ENCODE assay signal across 8 cellular contexts in genomic region chr1:179002552-179003345, GRCh38. TPM values are rescaled to one million over a fixed set of nuclear protein-coding genes. Genes with fewer than 3 reads are reported as not detected.
DNase-seq lines count a peak whose midpoint lies in the region; ATAC-seq, FAIRE-seq and TF ChIP-seq lines count a peak whose summit lies in the region.

No MANE protein-coding gene starts in this region.

- POLR2A ChIA-PET in HepG2 (lab: Yijun Ruan, JAX), result interaction anchor here (0.6 to 2.3 kb wide), 6 partner anchors 19 to 466 kb away, joined by 3 to 16 read pairs (median 4); partner anchors contain the start of gene SOAT1

- H3K4me2 ChIP-seq in HepG2 (ENCODE audit: low read depth, low read length), result peak overlapping the region; percentile 95

- no peaks in the 10 kb centered on the region for H4K20me1 ChIP-seq in HepG2 (ENCODE audit: insufficient read depth, low read length)

- peak overlapping the region; percentile 67 for H3K9ac ChIP-seq in HepG2 (ENCODE audit: insufficient read depth, low read depth, low read length)

- no peaks in the 10 kb centered on the region for H3K79me2 ChIP-seq in HepG2 (ENCODE audit: insufficient read depth, low read length)

- peak; percentile 96 for TF ChIP-seq RAD21 in HepG2 (CRISPR knock-in tag; IDR thresholded peaks at IDR 0.05)

- H3K27me3 ChIP-seq in HepG2 (ENCODE audit: control insufficient read depth in 1 of 2, insufficient read depth in 2 of 2, low read length in 2 of 2), result no peaks in the 10 kb centered on the region

- H2AFZ ChIP-seq in HepG2 (ENCODE audit: low read length), result peak overlapping the region; percentile 66

- BruUV-seq in HepG2 (replicated peaks; lab: Mats Ljungman, UMichigan), result no TSS peak

- no peak overlapping the region for H3K27ac ChIP-seq in HepG2 (ENCODE audit: extremely low read length, insufficient read depth, low read length)

- H3K4me1 ChIP-seq in HepG2 (ENCODE audit: insufficient read depth, low read length), result peaks cover 52% of the 10 kb centered on the region

- CTCF ChIA-PET in HepG2 (lab: Yijun Ruan, JAX; ENCODE audit: low intra/inter-chr PET ratio, low total read pairs), result interaction anchor here (1.3 to 2.0 kb wide), 5 partner anchors 190 to 470 kb away, joined by 4 to 27 read pairs (median 15); no protein-coding TSS in a partner anchor

- TF ChIP-seq EP300 in HepG2 (IDR thresholded peaks at IDR 0.05; ENCODE audit: low read depth in 2 of 2, low read length in 2 of 2) (no peak), HepG2 (CRISPR knock-in tag; IDR thresholded peaks at IDR 0.05; ENCODE audit: borderline replicate concordance) (0 out of 2 replicates have a peak, but pooled peaks have one; percentile 9)

- TF ChIP-seq CTCF in HepG2 (CRISPR knock-in tag; IDR thresholded peaks at IDR 0.05), result peak; percentile 96

- H3K36me3 ChIP-seq in HepG2 (replicated peaks in 1 of 2; ENCODE audit: control insufficient read depth in 1 of 2, insufficient read depth in 2 of 2, low read length in 2 of 2), result no peaks in the 10 kb centered on the region

- intact Hi-C loops in HepG2 (cut with micrococcal nuclease; ENCODE audit: unreplicated experiment), result loop anchor here (1.0 to 10.0 kb wide), 5 partner anchors 80 to 688 kb away; partner anchors contain the start of gene ANGPTL1

- DNase-seq in NCI-H1417 (lab: John Stamatoyannopoulos, UW), result peak; percentile 73 to 86 (median 84)
- no peak for DNase-seq in NCI-H1417 treated with DMSO at 0.1 percent for 48 hours (lab: John Stamatoyannopoulos, UW)
- DNase-seq in NCI-H2227 (lab: John Stamatoyannopoulos, UW; ENCODE audit: unreplicated experiment), result peak; percentile 83
- DNase-seq in activated CD4-positive, CD25-positive, alpha-beta regulatory T cell (lab: John Stamatoyannopoulos, UW), result peak; percentile 16 to 60 (median 39)
- peak; percentile 79 for DNase-seq in cerebellar cortex (ENCODE audit: low spot score)
- DNase-seq in HepG2 (ENCODE audit: low spot score), result peak; percentile 79
- DNase-seq in stimulated activated CD4-positive, alpha-beta T cell treated with anti-CD3 and anti-CD28 coated beads, Interleukin-4, amount 100 ng/mL, for 1 hour, result peak; percentile 72

- peak overlapping the region; percentile 38 to 71 (median 57); a peak in 5 of 6 replicates for H3K4me3 ChIP-seq in HepG2 (replicated peaks in 1 of 3; ENCODE audit: insufficient read depth in 1 of 3, low read depth in 2 of 3, low read length in 3 of 3)

- H3K9me3 ChIP-seq in HepG2 (ENCODE audit: low read length), result no peaks in the 10 kb centered on the region

- WGBS in HepG2 (ENCODE audit: low lambda C conversion rate), result 0% methylated on average over 11 of the region's 20 CpGs

- TF ChIP-seq POLR2A in HepG2 (IDR thresholded peaks at IDR 0.05; ENCODE audit: insufficient read depth in 1 of 2, low read depth in 2 of 2, low read length in 2 of 2), result no peak

- ATAC-seq in HG02870 (IDR thresholded peaks at IDR 0.05; ENCODE audit: unreplicated experiment) (peak; percentile 72), HepG2 (peak; percentile 92)

- in situ Hi-C loops in HepG2 (cut with HindIII; ENCODE audit: extremely low pct_ligation_motif_present, low pct_unique_long_range_greater_than_20kb), result loop anchor here (5.0 kb wide), 2 partner anchors 235 to 470 kb away; no protein-coding TSS in a partner anchor

- FAIRE-seq in HepG2 (lab: Jason Lieb, UNC), result peak; percentile 88

TF ChIP-seq in HepG2, 621 proteins besides CTCF, POLR2A, EP300 and RAD21 (continues in another document):
- TF ChIP-seq, protein P1, sequence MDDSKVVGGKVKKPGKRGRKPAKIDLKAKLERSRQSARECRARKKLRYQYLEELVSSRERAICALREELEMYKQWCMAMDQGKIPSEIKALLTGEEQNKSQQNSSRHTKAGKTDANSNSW (CRISPR knock-in tag; IDR thresholded peaks at IDR 0.05; ENCODE audit: borderline replicate concordance), result 0 out of 2 replicates have a peak, but pooled peaks have one; percentile 39
- TF ChIP-seq HNF4A (CRISPR knock-in tag; IDR thresholded peaks at IDR 0.05), result peak; percentile 51
- 0 out of 2 replicates have a peak, but pooled peaks have one; percentile 36 for TF ChIP-seq RCOR2 (CRISPR knock-in tag; IDR thresholded peaks at IDR 0.05)
- TF ChIP-seq, protein P2, sequence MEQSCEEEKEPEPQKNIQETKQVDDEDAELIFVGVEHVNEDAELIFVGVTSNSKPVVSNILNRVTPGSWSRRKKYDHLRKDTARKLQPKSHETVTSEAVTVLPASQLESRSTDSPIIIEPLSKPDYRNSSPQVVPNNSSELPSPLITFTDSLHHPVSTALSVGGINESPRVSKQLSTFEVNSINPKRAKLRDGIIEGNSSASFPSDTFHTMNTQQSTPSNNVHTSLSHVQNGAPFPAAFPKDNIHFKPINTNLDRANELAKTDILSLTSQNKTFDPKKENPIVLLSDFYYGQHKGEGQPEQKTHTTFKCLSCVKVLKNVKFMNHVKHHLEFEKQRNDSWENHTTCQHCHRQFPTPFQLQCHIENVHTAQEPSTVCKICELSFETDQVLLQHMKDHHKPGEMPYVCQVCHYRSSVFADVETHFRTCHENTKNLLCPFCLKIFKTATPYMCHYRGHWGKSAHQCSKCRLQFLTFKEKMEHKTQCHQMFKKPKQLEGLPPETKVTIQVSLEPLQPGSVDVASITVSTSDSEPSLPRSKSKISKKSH (CRISPR knock-in tag; IDR thresholded peaks at IDR 0.05; ENCODE audit: borderline replicate concordance), result peak; percentile 57; the same call in 1 of the 2 replicates
- TF ChIP-seq MTF2 (CRISPR knock-in tag; IDR thresholded peaks at IDR 0.05; ENCODE audit: borderline replicate concordance), result no peak
- TF ChIP-seq, protein P3, sequence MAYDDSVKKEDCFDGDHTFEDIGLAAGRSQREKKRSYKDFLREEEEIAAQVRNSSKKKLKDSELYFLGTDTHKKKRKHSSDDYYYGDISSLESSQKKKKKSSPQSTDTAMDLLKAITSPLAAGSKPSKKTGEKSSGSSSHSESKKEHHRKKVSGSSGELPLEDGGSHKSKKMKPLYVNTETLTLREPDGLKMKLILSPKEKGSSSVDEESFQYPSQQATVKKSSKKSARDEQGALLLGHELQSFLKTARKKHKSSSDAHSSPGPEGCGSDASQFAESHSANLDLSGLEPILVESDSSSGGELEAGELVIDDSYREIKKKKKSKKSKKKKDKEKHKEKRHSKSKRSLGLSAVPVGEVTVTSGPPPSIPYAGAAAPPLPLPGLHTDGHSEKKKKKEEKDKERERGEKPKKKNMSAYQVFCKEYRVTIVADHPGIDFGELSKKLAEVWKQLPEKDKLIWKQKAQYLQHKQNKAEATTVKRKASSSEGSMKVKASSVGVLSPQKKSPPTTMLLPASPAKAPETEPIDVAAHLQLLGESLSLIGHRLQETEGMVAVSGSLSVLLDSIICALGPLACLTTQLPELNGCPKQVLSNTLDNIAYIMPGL (CRISPR knock-in tag; IDR thresholded peaks at IDR 0.05; ENCODE audit: borderline replicate concordance in 1 of 2, low read depth in 1 of 2), result peak; percentile 81 to 86
- 0 out of 2 replicates have a peak, but pooled peaks have one; percentile 67 for TF ChIP-seq KDM3A (CRISPR knock-in tag; IDR thresholded peaks at IDR 0.05; ENCODE audit: low read depth)
- TF ChIP-seq ZKSCAN8 (CRISPR knock-in tag; IDR thresholded peaks at IDR 0.05; ENCODE audit: borderline replicate concordance), result peak; percentile 66; the same call in 1 of the 2 replicates
- TF ChIP-seq HES4 (CRISPR knock-in tag; IDR thresholded peaks at IDR 0.05; ENCODE audit: borderline replicate concordance), result no peak
- TF ChIP-seq ZNF891 (CRISPR knock-in tag; IDR thresholded peaks at IDR 0.05), result 0 out of 2 replicates have a peak, but pooled peaks have one; percentile 36
- no peak for TF ChIP-seq NFE2 (CRISPR knock-in tag; IDR thresholded peaks at IDR 0.05)
- TF ChIP-seq FOXK1 (CRISPR knock-in tag; IDR thresholded peaks at IDR 0.05; ENCODE audit: borderline replicate concordance, low read depth), result no peak
- TF ChIP-seq, protein P4, sequence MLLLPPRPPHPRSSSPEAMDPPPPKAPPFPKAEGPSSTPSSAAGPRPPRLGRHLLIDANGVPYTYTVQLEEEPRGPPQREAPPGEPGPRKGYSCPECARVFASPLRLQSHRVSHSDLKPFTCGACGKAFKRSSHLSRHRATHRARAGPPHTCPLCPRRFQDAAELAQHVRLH (CRISPR knock-in tag; IDR thresholded peaks at IDR 0.05; ENCODE audit: borderline replicate concordance, low read depth), result peak; percentile 44; the same call in 1 of the 2 replicates
- 0 out of 2 replicates have a peak, but pooled peaks have one; percentile 29 for TF ChIP-seq ZNF557 (CRISPR knock-in tag; IDR thresholded peaks at IDR 0.05)
- TF ChIP-seq JUN (CRISPR knock-in tag; IDR thresholded peaks at IDR 0.05), result 0 out of 2 replicates have a peak, but pooled peaks have one; percentile 24
- 0 out of 2 replicates have a peak, but pooled peaks have one; percentile 62 for TF ChIP-seq ZNF44 (CRISPR knock-in tag; IDR thresholded peaks at IDR 0.05)
- peak; percentile 38; the same call in 1 of the 2 replicates for TF ChIP-seq ZFP36L2 (CRISPR knock-in tag; IDR thresholded peaks at IDR 0.05)
- peak; percentile 64; the same call in 1 of the 2 replicates for TF ChIP-seq ZMAT3 (CRISPR knock-in tag; conservative IDR thresholded peaks at IDR 0.05)

RNA-seq across cellular contexts. Expression of gene FAM20B, which starts 22.9 kb away (rescaled TPM):
- total RNA-seq in HepG2 (2016; rRNA removed; fragmentation: Illumina TruSeq; extraction: Trizol), result 26.9 and 34.3 TPM in 2 replicates
- 17.9 and 21.4 TPM in 2 replicates for total RNA-seq in HepG2 (2016; cell fraction: cytosol; rRNA removed; fragmentation: Illumina TruSeq; extraction: Trizol; ENCODE audit: low read depth)
- total RNA-seq in HepG2 (2016; cell fraction: insoluble cytoplasmic fraction; rRNA removed; fragmentation: Illumina TruSeq; extraction: Trizol), result 29.6 and 30.0 TPM in 2 replicates
- total RNA-seq in HepG2 (2016; cell fraction: membrane; rRNA removed; fragmentation: Illumina TruSeq; extraction: Trizol), result 27.6 and 35.5 TPM in 2 replicates
- 19.6 and 20.8 TPM in 2 replicates for total RNA-seq in HepG2 (2016; cell fraction: nucleus; rRNA removed; fragmentation: Illumina TruSeq; extraction: Trizol)
- 13.4 and 13.8 TPM in 2 replicates for polyA plus RNA-seq in HepG2 (2011; rRNA removed)
- polyA plus RNA-seq in HepG2 (2011; cell fraction: cytosol; rRNA removed), result 10.4 and 13.6 TPM in 2 replicates
- polyA plus RNA-seq in HepG2 (2011; cell fraction: nucleus; rRNA removed), result 4.9 and 6.1 TPM in 2 replicates
- polyA plus RNA-seq in HepG2 (2012), result 15.3 and 18.2 TPM in 2 replicates
- 4.5 and 5.0 TPM in 2 replicates for polyA plus RNA-seq in HepG2 (2016; cell fraction: cytosol; fragmentation: Illumina TruSeq; extraction: Trizol; ENCODE audit: low read depth)
- polyA plus RNA-seq in HepG2 (2016; cell fraction: insoluble cytoplasmic fraction; fragmentation: Illumina TruSeq; extraction: Trizol; ENCODE audit: low read depth), result 22.3 and 22.7 TPM in 2 replicates
- 15.3 and 16.4 TPM in 2 replicates for polyA plus RNA-seq in HepG2 (2016; cell fraction: membrane; fragmentation: Illumina TruSeq; extraction: Trizol; ENCODE audit: low read depth)
- 19.1 and 20.1 TPM in 2 replicates for polyA plus RNA-seq in HepG2 (2016; cell fraction: nucleus; fragmentation: Illumina TruSeq; extraction: Trizol; ENCODE audit: insufficient read depth, low read depth)
- 35.0 and 64.9 TPM in 2 replicates for polyA minus RNA-seq in HepG2 (2011; rRNA and poly(A)+ RNA removed; ENCODE audit: low replicate concordance)
- 19.3 and 22.5 TPM in 2 replicates for polyA minus RNA-seq in HepG2 (2011; cell fraction: cytosol; rRNA and poly(A)+ RNA removed)
- 13.1 and 15.4 TPM in 2 replicates for polyA minus RNA-seq in HepG2 (2011; cell fraction: nucleus; rRNA and poly(A)+ RNA removed)
